ENCODE assay signal across 8 cellular contexts in the genomic region with DNA sequence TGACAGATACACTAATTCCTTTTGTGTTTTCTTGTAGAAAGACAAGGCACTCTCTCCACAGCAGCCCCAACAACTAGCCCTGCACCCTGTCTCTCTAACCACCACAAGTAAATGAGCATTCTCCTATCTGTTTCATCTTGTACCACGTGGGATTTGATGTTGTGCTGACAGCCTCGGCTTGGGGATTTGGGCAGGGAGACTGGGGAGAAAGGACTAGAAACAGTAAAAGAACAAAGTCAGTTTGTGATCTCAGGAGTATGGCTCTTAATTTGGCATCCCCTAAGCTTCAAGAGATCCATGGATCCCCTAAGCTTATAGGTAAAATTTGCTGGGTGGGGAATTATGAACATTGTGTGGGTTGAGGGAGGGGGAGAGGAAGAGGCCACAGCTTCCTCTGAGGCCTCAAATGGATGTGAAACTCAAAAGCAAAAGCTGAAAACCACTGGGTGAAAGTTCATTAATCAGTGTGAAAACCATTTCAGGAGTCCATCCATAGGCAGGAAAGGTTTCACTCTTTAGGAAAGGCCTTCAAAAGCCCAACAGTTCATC. TPM values are rescaled to one million over a fixed set of nuclear protein-coding genes. Genes with fewer than 3 reads are reported as not detected.
DNase-seq lines count a peak whose midpoint lies in the region; ATAC-seq and TF ChIP-seq lines count a peak whose summit lies in the region.

No MANE protein-coding gene starts in this region.

- peak overlapping the region in 6 of 7 donors; percentile 85 to 98 (median 94) for H3K27ac Mint-ChIP-seq in CD14-positive monocyte
- H3K27ac Mint-ChIP-seq in activated naive CD8-positive, alpha-beta T cell treated with anti-CD3 and anti-CD28 coated beads for 36 hours = peak overlapping the region; percentile 80

- peaks cover 69% of the 10 kb centered on the region for H3K4me1 Mint-ChIP-seq in CD14-positive monocyte
- H3K4me1 Mint-ChIP-seq in activated naive CD8-positive, alpha-beta T cell treated with anti-CD3 and anti-CD28 coated beads for 36 hours = peaks cover 53% of the 10 kb centered on the region

- DNase-seq in CD14-positive monocyte (ENCODE audit: low spot score) (no peak), tibial nerve (ENCODE audit: low spot score in 2 of 2) (no peak), occipital lobe (lab: John Stamatoyannopoulos, UW) (no peak), HK-2 (ENCODE audit: unreplicated experiment) (no peak)
- peak; percentile 38 for DNase-seq in activated naive CD8-positive, alpha-beta T cell treated with anti-CD3 and anti-CD28 coated beads for 36 hours

- TF ChIP-seq CTCF in CD14-positive monocyte (IDR thresholded peaks at IDR 0.05) (no peak), tibial nerve (IDR thresholded peaks at IDR 0.05) (no peak)

- H3K4me1 ChIP-seq in tibial nerve = peaks cover 0 to 16% (median 7%) of the 10 kb centered on the region in 4 donors

- H3K9me3 ChIP-seq in KOPT-K1 (ENCODE audit: insufficient read depth, low read length, poor library complexity, severe bottlenecking) = no peaks in the 10 kb centered on the region
- no peaks in the 10 kb centered on the region for H3K9me3 ChIP-seq in tibial nerve

- no peaks in the 10 kb centered on the region for H3K27me3 Mint-ChIP-seq in CD14-positive monocyte (ENCODE audit: low read depth in 3 of 3)
- no peaks in the 10 kb centered on the region for H3K27me3 Mint-ChIP-seq in activated naive CD8-positive, alpha-beta T cell treated with anti-CD3 and anti-CD28 coated beads for 36 hours

- H3K4me3 Mint-ChIP-seq in CD14-positive monocyte = peak overlapping the region; percentile 85 to 97
- H3K4me3 Mint-ChIP-seq in activated naive CD8-positive, alpha-beta T cell treated with anti-CD3 and anti-CD28 coated beads for 36 hours = peak overlapping the region; percentile 72

- TF ChIP-seq POLR2A in tibial nerve (IDR thresholded peaks at IDR 0.05) = no peak

- intact Hi-C loops in CD14-positive monocyte (cut with micrococcal nuclease) = no loop called here

- H3K27me3 ChIP-seq in tibial nerve = no peaks in the 10 kb centered on the region

- H3K36me3 ChIP-seq in KOPT-K1 (ENCODE audit: insufficient read depth, low read length) (no peaks in the 10 kb centered on the region), tibial nerve (peaks cover 0 to 24% (median 0%) of the 10 kb centered on the region in 3 donors)

- ATAC-seq in GM19455 (IDR thresholded peaks at IDR 0.05; ENCODE audit: unreplicated experiment) (peak; percentile 52), HG03439 (IDR thresholded peaks at IDR 0.05; ENCODE audit: unreplicated experiment) (no peak)

- 50 to 66% methylated on average over 2 of the region's 2 CpGs for WGBS in tibial nerve, 2 donors

- no peaks in the 10 kb centered on the region for H3K9me3 Mint-ChIP-seq in CD14-positive monocyte
- H3K9me3 Mint-ChIP-seq in activated naive CD8-positive, alpha-beta T cell treated with anti-CD3 and anti-CD28 coated beads for 36 hours = no peaks in the 10 kb centered on the region

- H3K4me3 ChIP-seq in tibial nerve = no peak overlapping the region

- peak overlapping the region; percentile 86 for H3K27ac ChIP-seq in KOPT-K1 (ENCODE audit: low read depth, low read length, poor library complexity, severe bottlenecking)
- H3K27ac ChIP-seq in tibial nerve = peak overlapping the region in 3 of 4 donors; percentile 43 to 71 (median 59)

- TF ChIP-seq EP300 in tibial nerve (IDR thresholded peaks at IDR 0.05) = no peak

- H3K36me3 Mint-ChIP-seq in CD14-positive monocyte = peaks cover 31% of the 10 kb centered on the region in 2 donors
- peaks cover 32% of the 10 kb centered on the region for H3K36me3 Mint-ChIP-seq in activated naive CD8-positive, alpha-beta T cell treated with anti-CD3 and anti-CD28 coated beads for 36 hours

RNA-seq across cellular contexts. Expression of a gene that starts 3.1 kb away (rescaled TPM):
- 100 to 1,000 TPM; 630 to 744 TPM for polyA plus RNA-seq in CD14-positive monocyte
- total RNA-seq in activated naive CD8-positive, alpha-beta T cell treated with anti-CD3 and anti-CD28 coated beads for 36 hours = 1 to 10 TPM; 3.6 to 3.8 TPM
- total RNA-seq in tibial nerve = 10 to 100 TPM; 19.4 to 59.1 (median 31.8) TPM
- total RNA-seq in occipital lobe = 0.31 TPM

RNA-seq across cellular contexts. Expression of a gene that starts 26.6 kb away (rescaled TPM):
- polyA plus RNA-seq in CD14-positive monocyte = 1 to 10 TPM; 1.1 to 2.7 TPM
- not detected for total RNA-seq in activated naive CD8-positive, alpha-beta T cell treated with anti-CD3 and anti-CD28 coated beads for 36 hours
- total RNA-seq in tibial nerve = 10 to 100 TPM in 2 of 4 donors, 1 to 10 TPM in 2; 5.3 to 17.5 (median 9.9) TPM
- 3.6 TPM for total RNA-seq in occipital lobe

RNA-seq across cellular contexts. Expression of a gene that starts 26.6 kb away (rescaled TPM):
- 1 to 10 TPM; 2.1 to 3.1 TPM for polyA plus RNA-seq in CD14-positive monocyte
- total RNA-seq in activated naive CD8-positive, alpha-beta T cell treated with anti-CD3 and anti-CD28 coated beads for 36 hours = not detected
- total RNA-seq in tibial nerve (1 to 10 TPM in 2 of 4 donors, under 1 TPM in 2; 0.59 to 9.6 (median 2.3) TPM), occipital lobe (2.0 TPM)

RNA-seq across cellular contexts. Expression of a gene that starts 27.6 kb away (rescaled TPM):
- polyA plus RNA-seq in CD14-positive monocyte = 100 to 1,000 TPM; 557 to 597 TPM
- total RNA-seq in activated naive CD8-positive, alpha-beta T cell treated with anti-CD3 and anti-CD28 coated beads for 36 hours = 100 to 1,000 TPM; 407 to 419 TPM
- total RNA-seq in tibial nerve (100 to 1,000 TPM in 2 of 4 donors, 10 to 100 TPM in 2; 91.2 to 176 (median 103) TPM), occipital lobe (170 TPM)

RNA-seq across cellular contexts. Expression of a gene that starts 27.8 kb away (rescaled TPM):
- 10 to 100 TPM; 26.4 to 28.1 TPM for polyA plus RNA-seq in CD14-positive monocyte
- total RNA-seq in activated naive CD8-positive, alpha-beta T cell treated with anti-CD3 and anti-CD28 coated beads for 36 hours = 10 to 100 TPM; 77.4 to 79.7 TPM
- total RNA-seq in tibial nerve (10 to 100 TPM; 20.8 to 38.1 (median 30.4) TPM), occipital lobe (21.1 TPM)

Comparison
In these comparisons a context has a peak if more than half of its experiments do, and no peak if none do; other contexts are left out.
1. RNA of a gene that starts 3.1 kb away (total RNA-seq): 19.4 to 59.1 TPM in tibial nerve; 3.6 to 3.8 TPM in activated naive CD8-positive, alpha-beta T cell treated with anti-CD3 and anti-CD28 coated beads for 36 hours and 0.31 TPM in occipital lobe (single experiment); every median in the first group is over 4 times any median in the second.